ENCODE assay signal across 7 cellular contexts in genomic region chr9:132121021-132121420, GRCh38. TPM values are rescaled to one million over a fixed set of nuclear protein-coding genes. Genes with fewer than 3 reads are reported as not detected.
"Had no signal": no experiment of that assay in that cellular context is flagged by ENCODE, and none has a peak within 500 bp of the region (broad histone marks: within the 10 kb centered on the region; RNA-seq: fewer than 3 reads in every experiment).

No MANE protein-coding gene starts in this region.

- H3K4me3 ChIP-seq: GM23338, HAP-1 had no signal

- DNase-seq: H7, KG1 had no signal

- H3K4me2 ChIP-seq: GM23338 had no signal

- H3K9me3 ChIP-seq: HAP-1 had no signal

- ATAC-seq: GM23338, HCT116 had no signal

- FAIRE-seq: HTR-8/SVneo had no signal

- H3K4me1 ChIP-seq: HAP-1 had no signal

- H3K36me3 ChIP-seq: HAP-1 had no signal

RNA-seq across cellular contexts. Expression of gene NTNG2, which starts 40.8 kb away (rescaled TPM):
- total RNA-seq: HT-29 had no signal
